Comparison of ENCODE assay signal across 1 cellular context in genomic region chr16:29663020-29663828, GRCh38.
A peak's percentile ranks its signal among the peaks of the same experiment; 100 is the strongest.
TF ChIP-seq lines count a peak whose summit lies in the region.

TSS of gene SPN (plus strand) at chr16:29663247. CDS start at chr16:29663729, 482 bp downstream.

TF ChIP-seq in K562, 482 proteins besides CTCF, POLR2A, EP300 and RAD21 (continued from another document and continues in another):
- TF ChIP-seq ZNF407 (IDR thresholded peaks at IDR 0.05; ENCODE audit: low read depth) (no peak), ASH1L (IDR thresholded peaks at IDR 0.05; ENCODE audit: borderline replicate concordance, low read depth, partially characterized antibody) (no peak), THAP12 (CRISPR knock-in tag; IDR thresholded peaks at IDR 0.05) (no peak), CEBPG (CRISPR knock-in tag; IDR thresholded peaks at IDR 0.05) (no peak), CEBPG (tag; conservative IDR thresholded peaks at IDR 0.05 in 1 of 2, IDR thresholded peaks at IDR 0.05 in 1 of 2) (no peak), ZC3H4 (CRISPR knock-in tag; IDR thresholded peaks at IDR 0.05; ENCODE audit: borderline replicate concordance) (no peak), ZNF239 (CRISPR knock-in tag; IDR thresholded peaks at IDR 0.05) (no peak; the same call in 1 of the 2 replicates), ELK1 (CRISPR knock-in tag; IDR thresholded peaks at IDR 0.05) (no peak), RBM39 (optimal IDR thresholded peaks at IDR 0.05; ENCODE audit: low read depth, low read length) (peak; percentile 79), KAT7 (CRISPR knock-in tag; IDR thresholded peaks at IDR 0.05; ENCODE audit: borderline replicate concordance) (no peak), RREB1 (CRISPR knock-in tag; IDR thresholded peaks at IDR 0.05) (peak; percentile 77; the same call in 1 of the 2 replicates), IRF9 (tag; IDR thresholded peaks at IDR 0.05) (no peak), HCFC1 (IDR thresholded peaks at IDR 0.05; ENCODE audit: low read depth, low read length) (no peak), FOXK2 (conservative IDR thresholded peaks at IDR 0.05 in 1 of 2, IDR thresholded peaks at IDR 0.05 in 1 of 2; ENCODE audit: low read depth in 2 of 2) (0 out of 4 replicates have a peak, but pooled peaks of 1 of the 2 experiments have one; percentile 34), ZNF668 (CRISPR knock-in tag; IDR thresholded peaks at IDR 0.05) (no peak), HNRNPUL1 (IDR thresholded peaks at IDR 0.05; ENCODE audit: low read length) (no peak), SNIP1 (IDR thresholded peaks at IDR 0.05; ENCODE audit: low read depth) (no peak), TARDBP (IDR thresholded peaks at IDR 0.05) (no peak), ZNF551 (CRISPR knock-in tag; IDR thresholded peaks at IDR 0.05) (no peak), NFIC (IDR thresholded peaks at IDR 0.05) (peak; percentile 77), NR4A1 (CRISPR knock-in tag; IDR thresholded peaks at IDR 0.05) (no peak; the same call in 1 of the 2 replicates), NR4A1 (tag; IDR thresholded peaks at IDR 0.05) (peak; percentile 55; the same call in 1 of the 2 replicates), ZNF395 (CRISPR knock-in tag; IDR thresholded peaks at IDR 0.05) (peak; percentile 96), ZNF511 (CRISPR knock-in tag; IDR thresholded peaks at IDR 0.05) (peak; percentile 49; the same call in 1 of the 2 replicates), WHSC1 (IDR thresholded peaks at IDR 0.05; ENCODE audit: low read length) (no peak), ILF3 (IDR thresholded peaks at IDR 0.05; ENCODE audit: borderline replicate concordance) (no peak), E2F3 (CRISPR knock-in tag; IDR thresholded peaks at IDR 0.05) (no peak), MXI1 (IDR thresholded peaks at IDR 0.05; ENCODE audit: low read depth, low read length) (peak; percentile 63; the same call in 1 of the 2 replicates), ZNF347 (CRISPR knock-in tag; IDR thresholded peaks at IDR 0.05; ENCODE audit: low read depth) (no peak), RHOXF2B (CRISPR knock-in tag; conservative IDR thresholded peaks at IDR 0.05) (no peak), ZSCAN32 (CRISPR knock-in tag; IDR thresholded peaks at IDR 0.05) (0 out of 2 replicates have a peak, but pooled peaks have one; percentile 62), IFI16 (CRISPR knock-in tag; IDR thresholded peaks at IDR 0.05) (no peak), NUFIP1 (IDR thresholded peaks at IDR 0.05; ENCODE audit: partially characterized antibody) (no peak), ZNF785 (CRISPR knock-in tag; IDR thresholded peaks at IDR 0.05) (no peak), E4F1 (CRISPR knock-in tag; IDR thresholded peaks at IDR 0.05; ENCODE audit: borderline replicate concordance) (no peak), ZNF589 (CRISPR knock-in tag; IDR thresholded peaks at IDR 0.05; ENCODE audit: low read depth) (peak; percentile 89), CBFA2T2 (conservative IDR thresholded peaks at IDR 0.05) (peak; percentile 91)
